ENCODE assay signal across 25 cellular contexts in genomic region chr20:40101479-40102032, GRCh38.
A peak's percentile ranks its signal among the peaks of the same experiment; 100 is the strongest.
DNase-seq lines count a peak whose midpoint lies in the region; ATAC-seq, FAIRE-seq and TF ChIP-seq lines count a peak whose summit lies in the region.
"Had no signal": no experiment of that assay in that cellular context is flagged by ENCODE, and none has a peak within 500 bp of the region (broad histone marks: within the 10 kb centered on the region; RNA-seq: fewer than 3 reads in every experiment).

No MANE protein-coding gene starts in this region.

- no peak for FAIRE-seq in HepG2 (lab: Jason Lieb, UNC)
- FAIRE-seq: A549, GM12878, GM12892, GM18507, GM19239 had no signal

- WGBS in liver = 65% methylated on average over 4 of the region's 4 CpGs
- 3% methylated on average over 4 of the region's 4 CpGs for WGBS in HepG2 (ENCODE audit: low lambda C conversion rate)

- TF ChIP-seq RAD21 in liver (IDR thresholded peaks at IDR 0.05) = no peak
- no peak for TF ChIP-seq RAD21 in HepG2 (CRISPR knock-in tag; IDR thresholded peaks at IDR 0.05)

- H3K9ac ChIP-seq in liver (ENCODE audit: low read depth in 1 of 2, low read length in 2 of 2) (no peak overlapping the region), HepG2 (ENCODE audit: insufficient read depth, low read depth, low read length) (no peak overlapping the region)
- H3K9ac ChIP-seq: BLaER1 had no signal

- no peaks in the 10 kb centered on the region for H4K20me1 ChIP-seq in HepG2 (ENCODE audit: insufficient read depth, low read length)
- H4K20me1 ChIP-seq: BLaER1 had no signal

- TF ChIP-seq EP300 in HepG2 (IDR thresholded peaks at IDR 0.05; ENCODE audit: low read depth in 2 of 2, low read length in 2 of 2) = no peak
- no peak for TF ChIP-seq EP300 in HepG2 (CRISPR knock-in tag; IDR thresholded peaks at IDR 0.05; ENCODE audit: borderline replicate concordance)

- H3K4me2 ChIP-seq in HepG2 (ENCODE audit: low read depth, low read length) = no peak overlapping the region
- H3K4me2 ChIP-seq: A549 had no signal

- POLR2A ChIA-PET in HepG2 (lab: Yijun Ruan, JAX) = no interaction called here

- CTCF ChIA-PET in HepG2 (lab: Yijun Ruan, JAX; ENCODE audit: low intra/inter-chr PET ratio, low total read pairs) = no interaction called here

- no peak for TF ChIP-seq POLR2A in HepG2 (IDR thresholded peaks at IDR 0.05; ENCODE audit: insufficient read depth in 1 of 2, low read depth in 2 of 2, low read length in 2 of 2)

- no peak overlapping the region for H2AFZ ChIP-seq in HepG2 (ENCODE audit: low read length)

- H3K27ac ChIP-seq in liver (ENCODE audit: low read depth in 1 of 2, low read length in 2 of 2) (no peak overlapping the region), HepG2 (ENCODE audit: extremely low read length, insufficient read depth, low read length) (no peak overlapping the region)
- H3K27ac ChIP-seq: 22Rv1, A549, BLaER1 had no signal

- DNase-seq in HepG2 (ENCODE audit: low spot score) (no peak), renal cortical epithelial cell (ENCODE audit: low read depth) (peak; percentile 65), BE2C (no peak)
- DNase-seq: AML-193; C1 segment of cervical spinal cord; CD4-positive, alpha-beta memory T cell; CD4-positive, CD25-positive, alpha-beta regulatory T cell; CD8-positive, alpha-beta memory T cell; COR-L47; DMS 273 treated with DMSO at 0.1 percent for 48 hours; DMS153; DMS53; DMS79; DND-41; EL; GDM1 had no signal

- TF ChIP-seq CTCF in liver (IDR thresholded peaks at IDR 0.05; ENCODE audit: low read depth, low read length, missing input control) (no peak), HepG2 (CRISPR knock-in tag; IDR thresholded peaks at IDR 0.05) (no peak), BE2C (IDR thresholded peaks at IDR 0.05; ENCODE audit: low read depth, low read length) (no peak)

- no peaks in the 10 kb centered on the region for H3K36me3 ChIP-seq in liver (ENCODE audit: control insufficient read depth in 4 of 4, insufficient read depth in 3 of 4, low read depth in 1 of 4, low read length in 3 of 4)
- H3K36me3 ChIP-seq in HepG2 (replicated peaks in 1 of 2; ENCODE audit: control insufficient read depth in 1 of 2, insufficient read depth in 2 of 2, low read length in 2 of 2) = no peaks in the 10 kb centered on the region
- H3K36me3 ChIP-seq in BE2C = no peaks in the 10 kb centered on the region
- H3K36me3 ChIP-seq: BLaER1 had no signal

- intact Hi-C loops in HepG2 (cut with micrococcal nuclease; ENCODE audit: unreplicated experiment) = no loop called here

- no TSS peak for BruUV-seq in HepG2 (replicated peaks; lab: Mats Ljungman, UMichigan)

- H3K79me2 ChIP-seq in HepG2 (ENCODE audit: insufficient read depth, low read length) = no peaks in the 10 kb centered on the region

- in situ Hi-C loops in HepG2 (cut with HindIII; ENCODE audit: extremely low pct_ligation_motif_present, low pct_unique_long_range_greater_than_20kb) = no loop called here

- H3K4me3 ChIP-seq in liver (ENCODE audit: low read depth in 1 of 3, low read length in 3 of 3) = no peak overlapping the region
- H3K4me3 ChIP-seq in HepG2 (replicated peaks in 1 of 3; ENCODE audit: insufficient read depth in 1 of 3, low read depth in 2 of 3, low read length in 3 of 3) = no peak overlapping the region
- no peak overlapping the region for H3K4me3 ChIP-seq in BE2C (ENCODE audit: low read depth, low read length)
- H3K4me3 ChIP-seq: A549, BLaER1, GM12878 had no signal

- H3K27me3 ChIP-seq in liver (ENCODE audit: control insufficient read depth in 4 of 4, insufficient read depth in 4 of 4, low read length in 3 of 4) (peaks cover 0 to 5% (median 0%) of the 10 kb centered on the region in 4 donors), HepG2 (ENCODE audit: control insufficient read depth in 1 of 2, insufficient read depth in 2 of 2, low read length in 2 of 2) (no peaks in the 10 kb centered on the region), BE2C (no peaks in the 10 kb centered on the region)
- H3K27me3 ChIP-seq: BLaER1 had no signal

- no peak for ATAC-seq in HepG2
- ATAC-seq in HG02885 (IDR thresholded peaks at IDR 0.05; ENCODE audit: poor library complexity, unreplicated experiment) = no peak
- ATAC-seq: A549, GM12878 had no signal

- H3K9me3 ChIP-seq in liver (ENCODE audit: control insufficient read depth in 4 of 4, low read length in 3 of 4) (no peaks in the 10 kb centered on the region), HepG2 (ENCODE audit: low read length) (peaks cover 43% of the 10 kb centered on the region), BE2C (no peaks in the 10 kb centered on the region)
- H3K9me3 ChIP-seq: A549 had no signal

- H3K4me1 ChIP-seq in liver (ENCODE audit: control insufficient read depth in 4 of 4, insufficient read depth in 4 of 4, low read length in 3 of 4) = no peaks in the 10 kb centered on the region
- H3K4me1 ChIP-seq in HepG2 (ENCODE audit: insufficient read depth, low read length) = no peaks in the 10 kb centered on the region
- H3K4me1 ChIP-seq in BE2C = no peaks in the 10 kb centered on the region
- H3K4me1 ChIP-seq: A549 had no signal

TF ChIP-seq in liver, 16 proteins besides CTCF, POLR2A, EP300 and RAD21:
- TF ChIP-seq RXRA (IDR thresholded peaks at IDR 0.05) (peak; percentile 6 to 15), REST (IDR thresholded peaks at IDR 0.05) (no peak)

TF ChIP-seq in HepG2, 621 proteins besides CTCF, POLR2A, EP300 and RAD21:
- no peak for TF ChIP-seq FOXJ3 (CRISPR knock-in tag; IDR thresholded peaks at IDR 0.05; ENCODE audit: borderline replicate concordance)
- TF ChIP-seq KDM4B (CRISPR knock-in tag; IDR thresholded peaks at IDR 0.05) = no peak
- no peak for TF ChIP-seq ZNF160 (CRISPR knock-in tag; IDR thresholded peaks at IDR 0.05)
- no peak for TF ChIP-seq KMT2A (CRISPR knock-in tag; IDR thresholded peaks at IDR 0.05)
- TF ChIP-seq CREBL2 (CRISPR knock-in tag; IDR thresholded peaks at IDR 0.05; ENCODE audit: borderline replicate concordance) = no peak
- no peak for TF ChIP-seq ELF1 (CRISPR knock-in tag; IDR thresholded peaks at IDR 0.05)
- TF ChIP-seq ZBTB1 (CRISPR knock-in tag; IDR thresholded peaks at IDR 0.05; ENCODE audit: borderline replicate concordance) = no peak
- no peak for TF ChIP-seq BRD4 (CRISPR knock-in tag; IDR thresholded peaks at IDR 0.05)
- no peak for TF ChIP-seq ZNF251 (CRISPR knock-in tag; IDR thresholded peaks at IDR 0.05)
